ENCODE assay signal across 23 cellular contexts in the genomic region with DNA sequence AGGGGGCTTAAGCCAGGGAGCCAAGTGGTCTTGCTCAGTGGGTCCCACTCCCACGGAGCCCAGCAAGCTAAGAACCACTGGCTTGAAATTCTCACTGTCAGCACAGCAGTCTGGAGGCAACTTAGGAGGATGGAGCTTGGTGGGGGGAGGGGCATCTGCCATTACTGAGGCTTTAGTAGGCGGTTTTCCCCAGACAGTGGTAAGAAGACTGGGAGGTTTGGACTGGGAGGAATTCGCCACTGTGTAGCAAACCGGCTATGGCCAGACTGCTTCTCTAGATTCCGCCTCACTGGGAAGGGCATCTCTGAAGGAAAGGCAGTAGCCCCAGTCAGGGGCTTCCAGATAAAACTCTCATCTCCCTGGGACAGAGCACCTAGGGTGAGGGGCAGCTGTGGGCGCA. TPM values are rescaled to one million over a fixed set of nuclear protein-coding genes. Genes with fewer than 3 reads are reported as not detected.
"Had no signal": no experiment of that assay in that cellular context is flagged by ENCODE, and none has a peak within 500 bp of the region (broad histone marks: within the 10 kb centered on the region; RNA-seq: fewer than 3 reads in every experiment).

No MANE protein-coding gene starts in this region.

RNA-seq across cellular contexts. Expression of a gene that starts 17.2 kb away (rescaled TPM):
- total RNA-seq: activated B cell treated with CpG ODN at 0.5 μM for 24 hours; activated CD4-positive, alpha-beta memory T cell treated with anti-CD3 and anti-CD28 coated beads for 36 hours; activated CD4-positive, alpha-beta T cell treated with anti-CD3 and anti-CD28 coated beads, Interleukin-2, amount 10 ng/mL, durations not matched to agents 24 days and 14 days; activated CD8-positive, alpha-beta memory T cell treated with anti-CD3 and anti-CD28 coated beads for 36 hours; activated CD8-positive, alpha-beta T cell treated with anti-CD3 and anti-CD28 coated beads for 36 hours; activated naive CD4-positive, alpha-beta T cell treated with anti-CD3 and anti-CD28 coated beads for 36 hours; activated naive CD4-positive, alpha-beta T cell treated with anti-CD3 and anti-CD28 coated beads, Interleukin-2, amount 50 U/mL, for 72 hours; activated naive CD8-positive, alpha-beta T cell treated with anti-CD3 and anti-CD28 coated beads for 36 hours; activated T-cell treated with anti-CD3 and anti-CD28 coated beads, Interleukin-2, amount 50 U/mL, for 4 hours; activated T-cell treated with anti-CD3 and anti-CD28 coated beads, Interleukin-2, amount 50 U/mL, for 72 hours; activated T-helper 1 cell treated with anti-CD3 and anti-CD28 coated beads, Interleukin-12 subunit alpha, Interleukin-12 subunit beta, Interleukin-2, Interleukin-4 antibody, amounts not matched to agents 30 ng/mL and 10 ng/mL and 1 ng/mL, durations not matched to agents 14 hours and 24 hours and 36 hours; activated T-helper 17 cell treated with anti-CD3 and anti-CD28 coated beads, Interleukin-2, amount 50 U/mL, for 72 hours; adrenal gland; aorta; astrocyte; body of pancreas; breast epithelium; cardiac septum; cerebellum; T-cell; T-helper 1 cell treated with Interleukin-12 subunit alpha and Interleukin-12 subunit beta and Interleukin-4 antibody, amounts not matched to agents 30 ng/mL and 1 ng/mL, for 36 hours; T-helper 17 cell; T-helper 2 cell treated with Interferon-gamma antibody and Interleukin-4, amounts not matched to agents 100 ng/mL and 5 ng/mL, for 36 hours had no signal
- polyA plus RNA-seq: adrenal gland, aorta had no signal
